31 cellular contexts compared by ENCODE assay signal in genomic region chr20:23122321-23122720, GRCh38. TPM values are rescaled to one million over a fixed set of nuclear protein-coding genes. Genes with fewer than 3 reads are reported as not detected.
DNase-seq lines count a peak whose midpoint lies in the region; ATAC-seq and TF ChIP-seq lines count a peak whose summit lies in the region.
"Had no signal": no experiment of that assay in that cellular context is flagged by ENCODE, and none has a peak within 500 bp of the region (broad histone marks: within the 10 kb centered on the region; RNA-seq: fewer than 3 reads in every experiment).

No MANE protein-coding gene starts in this region.

- no peaks in the 10 kb centered on the region for H4K20me1 ChIP-seq in osteoblast (ENCODE audit: insufficient read depth, low read length)

- H3K79me2 ChIP-seq in osteoblast (ENCODE audit: insufficient read depth, low read length), result no peaks in the 10 kb centered on the region

- no peak overlapping the region for H3K4me3 ChIP-seq in osteoblast (ENCODE audit: insufficient read depth, low read length)
- H3K4me3 ChIP-seq in aorta (ENCODE audit: low read length in 2 of 2), result no peak overlapping the region
- H3K4me3 ChIP-seq in effector memory CD4-positive, alpha-beta T cell (ENCODE audit: insufficient read depth, low read depth, low read length, poor library complexity, severe bottlenecking), result no peak overlapping the region
- H3K4me3 ChIP-seq: GM12878, HAP-1 had no signal

- no peaks in the 10 kb centered on the region for H3K36me3 Mint-ChIP-seq in activated T-helper 1 cell treated with anti-CD3 and anti-CD28 coated beads, Interleukin-12 subunit alpha, Interleukin-12 subunit beta, Interleukin-2, Interleukin-4 antibody, amounts not matched to agents 30 ng/mL and 10 ng/mL and 1 ng/mL, durations not matched to agents 14 hours and 24 hours and 36 hours (ENCODE audit: low read depth)
- H3K36me3 Mint-ChIP-seq: CD4-positive, alpha-beta memory T cell had no signal

- H3K4me2 ChIP-seq in osteoblast (ENCODE audit: insufficient read depth, low read length), result no peak overlapping the region

- peaks cover 5% of the 10 kb centered on the region for H3K4me1 ChIP-seq in osteoblast (ENCODE audit: insufficient read depth, low read length)
- no peaks in the 10 kb centered on the region for H3K4me1 ChIP-seq in aorta (ENCODE audit: control insufficient read depth in 1 of 2, insufficient read depth in 2 of 2, low read length in 2 of 2)
- no peaks in the 10 kb centered on the region for H3K4me1 ChIP-seq in effector memory CD4-positive, alpha-beta T cell (ENCODE audit: control insufficient read depth, insufficient read depth, low read length, poor library complexity, severe bottlenecking)
- H3K4me1 ChIP-seq: HAP-1 had no signal

- WGBS in aorta, 2 donors, result 80 to 81% methylated on average over 7 of the region's 9 CpGs

- H3K27me3 ChIP-seq in osteoblast (ENCODE audit: insufficient read depth, low read length) (peaks cover 2% of the 10 kb centered on the region), aorta (ENCODE audit: control insufficient read depth in 1 of 2, insufficient read depth in 2 of 2, low read length in 1 of 2) (no peaks in the 10 kb centered on the region)
- no peaks in the 10 kb centered on the region for H3K27me3 ChIP-seq in effector memory CD4-positive, alpha-beta T cell (replicated peaks; ENCODE audit: control insufficient read depth, insufficient read depth, low read length, poor library complexity, severe bottlenecking)

- intact Hi-C loops in activated T-helper 1 cell treated with anti-CD3 and anti-CD28 coated beads, Interleukin-12 subunit alpha, Interleukin-12 subunit beta, Interleukin-2, Interleukin-4 antibody, amounts not matched to agents 30 ng/mL and 10 ng/mL and 1 ng/mL, durations not matched to agents 14 hours and 24 hours and 36 hours (cut with micrococcal nuclease), result no loop called here
- intact Hi-C loops in aorta (cut with DNase I), result no loop called here

- peaks cover 11% of the 10 kb centered on the region for H3K27me3 Mint-ChIP-seq in activated T-helper 1 cell treated with anti-CD3 and anti-CD28 coated beads, Interleukin-12 subunit alpha, Interleukin-12 subunit beta, Interleukin-2, Interleukin-4 antibody, amounts not matched to agents 30 ng/mL and 10 ng/mL and 1 ng/mL, durations not matched to agents 14 hours and 24 hours and 36 hours (ENCODE audit: insufficient read depth)

- H2AFZ ChIP-seq in osteoblast (ENCODE audit: low read length), result no peak overlapping the region

- no peak for ATAC-seq in aorta (ENCODE audit: low FRiP score)
- ATAC-seq: GM12878 had no signal

- H3K9me3 Mint-ChIP-seq in activated T-helper 1 cell treated with anti-CD3 and anti-CD28 coated beads, Interleukin-12 subunit alpha, Interleukin-12 subunit beta, Interleukin-2, Interleukin-4 antibody, amounts not matched to agents 30 ng/mL and 10 ng/mL and 1 ng/mL, durations not matched to agents 14 hours and 24 hours and 36 hours, result no peaks in the 10 kb centered on the region
- H3K9me3 Mint-ChIP-seq: CD4-positive, alpha-beta memory T cell; HFFc6 had no signal

- H3K27ac ChIP-seq in osteoblast (ENCODE audit: low read depth, low read length), result no peak overlapping the region
- H3K27ac ChIP-seq in aorta (ENCODE audit: low read depth in 1 of 2, low read length in 2 of 2), result no peak overlapping the region
- H3K27ac ChIP-seq in effector memory CD4-positive, alpha-beta T cell (ENCODE audit: insufficient read depth, low read length, poor library complexity, severe bottlenecking), result no peak overlapping the region

- no peak overlapping the region for H3K4me3 Mint-ChIP-seq in activated T-helper 1 cell treated with anti-CD3 and anti-CD28 coated beads, Interleukin-12 subunit alpha, Interleukin-12 subunit beta, Interleukin-2, Interleukin-4 antibody, amounts not matched to agents 30 ng/mL and 10 ng/mL and 1 ng/mL, durations not matched to agents 14 hours and 24 hours and 36 hours
- H3K4me3 Mint-ChIP-seq: CD4-positive, alpha-beta memory T cell; HFFc6 had no signal

- no peaks in the 10 kb centered on the region for H3K36me3 ChIP-seq in osteoblast (ENCODE audit: insufficient read depth, low read length)
- H3K36me3 ChIP-seq in aorta (ENCODE audit: control insufficient read depth in 1 of 2, insufficient read depth in 2 of 2, low read length in 1 of 2), result no peaks in the 10 kb centered on the region
- H3K36me3 ChIP-seq in effector memory CD4-positive, alpha-beta T cell (ENCODE audit: control insufficient read depth, insufficient read depth, low read length), result no peaks in the 10 kb centered on the region
- H3K36me3 ChIP-seq: HAP-1 had no signal

- H3K9me3 ChIP-seq in osteoblast (ENCODE audit: low read depth, low read length) (no peaks in the 10 kb centered on the region), aorta (ENCODE audit: control insufficient read depth, low read length) (no peaks in the 10 kb centered on the region)
- H3K9me3 ChIP-seq in effector memory CD4-positive, alpha-beta T cell (ENCODE audit: control insufficient read depth, low read length), result no peaks in the 10 kb centered on the region
- H3K9me3 ChIP-seq: HAP-1 had no signal

- H3K27ac Mint-ChIP-seq in activated T-helper 1 cell treated with anti-CD3 and anti-CD28 coated beads, Interleukin-12 subunit alpha, Interleukin-12 subunit beta, Interleukin-2, Interleukin-4 antibody, amounts not matched to agents 30 ng/mL and 10 ng/mL and 1 ng/mL, durations not matched to agents 14 hours and 24 hours and 36 hours, result peak overlapping the region; percentile 8
- H3K27ac Mint-ChIP-seq: HFFc6 had no signal

- no peaks in the 10 kb centered on the region for H3K4me1 Mint-ChIP-seq in activated T-helper 1 cell treated with anti-CD3 and anti-CD28 coated beads, Interleukin-12 subunit alpha, Interleukin-12 subunit beta, Interleukin-2, Interleukin-4 antibody, amounts not matched to agents 30 ng/mL and 10 ng/mL and 1 ng/mL, durations not matched to agents 14 hours and 24 hours and 36 hours (ENCODE audit: low read depth)

- TF ChIP-seq CTCF in osteoblast (IDR thresholded peaks at IDR 0.05; ENCODE audit: extremely low read depth, low read depth, low read length), result no peak

- peak; percentile 19 for DNase-seq in activated effector memory CD4-positive, alpha-beta T cell treated with anti-CD3 and anti-CD28 coated beads, Interleukin-2, amount 50 U/mL, for 16 hours
- no peak for DNase-seq in activated effector memory CD4-positive, alpha-beta T cell treated with Interleukin-2 at 50 U/mL for 16 hours
- no peak for DNase-seq in activated T-helper 1 cell treated with anti-CD3 and anti-CD28 coated beads, Interleukin-12 subunit alpha, Interleukin-12 subunit beta, Interleukin-2, Interleukin-4 antibody, amounts not matched to agents 30 ng/mL and 10 ng/mL and 1 ng/mL, durations not matched to agents 14 hours and 24 hours and 36 hours (ENCODE audit: low spot score)
- DNase-seq in osteoblast (ENCODE audit: insufficient read length, low spot score, missing footprints), result peak; percentile 43
- DNase-seq in aorta, result peak; percentile 22 to 52
- no peak for DNase-seq in foreskin melanocyte
- DNase-seq in stimulated activated CD4-positive, alpha-beta T cell treated with anti-CD3 and anti-CD28 coated beads, Interleukin-2, amount 100 ng/mL, for 48 hours, result no peak
- DNase-seq in effector memory CD4-positive, alpha-beta T cell, result no peak
- DNase-seq: CD4-positive, alpha-beta memory T cell; COR-L47; DMS53; EL; GDM1; GOT3; HFFc6; KBM-7; MV-4-11; NCI-H1105; NCI-H1436 treated with DMSO at 0.1 percent for 48 hours; NCI-H187 treated with DMSO at 0.1 percent for 48 hours; NCI-H524; NCI-H774; RPMI8226; SHP77 had no signal

RNA-seq across cellular contexts. Expression of gene CD93, which starts 36.2 kb away (rescaled TPM):
- 1.2 and 1.3 TPM in 2 replicates for total RNA-seq in activated T-helper 1 cell treated with anti-CD3 and anti-CD28 coated beads, Interleukin-12 subunit alpha, Interleukin-12 subunit beta, Interleukin-2, Interleukin-4 antibody, amounts not matched to agents 30 ng/mL and 10 ng/mL and 1 ng/mL, durations not matched to agents 14 hours and 24 hours and 36 hours
- not detected in 2 replicates for total RNA-seq in osteoblast
- 100 to 1,000 TPM; 123 to 160 TPM for total RNA-seq in aorta
- 1 to 10 TPM; 5.7 to 8.4 TPM for polyA plus RNA-seq in aorta
- total RNA-seq: A172, HFFc6, LHCN-M2, MCF 10A, SK-MEL-5 had no signal
- polyA plus RNA-seq: BJ had no signal

Comparison
In these comparisons a context has a peak if more than half of its experiments do, and no peak if none do; other contexts are left out.
1. DNase-seq: peak in activated effector memory CD4-positive, alpha-beta T cell treated with anti-CD3 and anti-CD28 coated beads, Interleukin-2, amount 50 U/mL, for 16 hours (single experiment), osteoblast (single experiment) and aorta (2 of 2); none in activated effector memory CD4-positive, alpha-beta T cell treated with Interleukin-2 at 50 U/mL for 16 hours (single experiment), activated T-helper 1 cell treated with anti-CD3 and anti-CD28 coated beads, Interleukin-12 subunit alpha, Interleukin-12 subunit beta, Interleukin-2, Interleukin-4 antibody, amounts not matched to agents 30 ng/mL and 10 ng/mL and 1 ng/mL, durations not matched to agents 14 hours and 24 hours and 36 hours (single experiment), foreskin melanocyte (single experiment), stimulated activated CD4-positive, alpha-beta T cell treated with anti-CD3 and anti-CD28 coated beads, Interleukin-2, amount 100 ng/mL, for 48 hours (0 of 2) and effector memory CD4-positive, alpha-beta T cell (0 of 3).
2. RNA of gene CD93, which starts 36.2 kb away (total RNA-seq): 123 to 160 TPM in aorta; 1.2 to 1.3 TPM in activated T-helper 1 cell treated with anti-CD3 and anti-CD28 coated beads, Interleukin-12 subunit alpha, Interleukin-12 subunit beta, Interleukin-2, Interleukin-4 antibody, amounts not matched to agents 30 ng/mL and 10 ng/mL and 1 ng/mL, durations not matched to agents 14 hours and 24 hours and 36 hours and not detected in osteoblast; every median in the first group is over 10 times any median in the second.